In the genomic region with DNA sequence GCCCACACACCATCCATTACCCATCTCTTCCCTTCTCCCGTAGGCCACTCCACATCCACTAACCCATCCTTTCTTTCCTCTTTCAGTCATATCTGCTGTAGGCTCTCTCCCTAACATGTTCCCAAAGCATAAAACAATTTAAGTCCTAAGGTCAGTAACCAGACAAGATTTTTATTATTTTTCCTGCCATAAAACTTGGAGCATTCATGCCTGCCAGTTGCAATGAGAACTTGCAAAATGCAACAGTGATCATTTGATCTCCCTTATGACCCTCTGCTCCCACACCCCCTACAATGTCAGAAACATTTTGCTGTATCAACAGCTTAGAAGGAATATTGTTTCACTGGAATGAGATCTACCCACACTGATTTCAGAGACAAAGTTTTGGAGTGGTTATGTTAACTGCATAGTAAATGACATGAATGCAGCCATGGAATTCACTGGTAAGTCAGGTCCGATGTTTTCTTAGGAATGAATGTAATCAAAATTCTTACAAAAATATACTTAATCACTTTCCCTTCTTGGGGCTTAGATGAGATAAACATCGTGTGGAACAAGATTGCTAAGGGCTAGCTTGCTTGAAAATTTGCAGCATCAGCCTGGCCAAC, we compare ENCODE assay signal across 19 cellular contexts. TPM values are rescaled to one million over a fixed set of nuclear protein-coding genes. Genes with fewer than 3 reads are reported as not detected.
"Had no signal": no experiment of that assay in that cellular context is flagged by ENCODE, and none has a peak within 500 bp of the region (broad histone marks: within the 10 kb centered on the region; RNA-seq: fewer than 3 reads in every experiment).

No MANE protein-coding gene starts in this region.

- H3K9me3 ChIP-seq: sigmoid colon, thyroid gland had no signal

- DNase-seq: activated B cell treated with CpG ODN at 0.5 μM for 24 hours; activated CD4-positive, alpha-beta T cell treated with anti-CD3 and anti-CD28 coated beads, Interleukin-2, amount 10 ng/mL, durations not matched to agents 24 days and 14 days; activated CD8-positive, alpha-beta memory T cell treated with anti-CD3 and anti-CD28 coated beads for 24 hours; activated naive CD4-positive, alpha-beta T cell; activated naive CD8-positive, alpha-beta T cell treated with anti-CD3 and anti-CD28 coated beads, Interleukin-2, amount 50 U/mL, for 24 hours; foreskin fibroblast; glutamatergic neuron; hypothalamus; kidney glomerular epithelial cell; mesendoderm; sigmoid colon; stimulated activated CD4-positive, alpha-beta T cell treated with anti-CD3 and anti-CD28 coated beads, Interleukin-2, amount 100 ng/mL, for 48 hours; stimulated activated naive B cell treated with anti-CD40 and anti-IgM and Interleukin-4, amounts not matched to agents 10 μg/mL and 1 μg/mL and 100 μg/mL, for 72 hours; SW 1271; thyroid gland had no signal

- H3K4me3 ChIP-seq: sigmoid colon, thyroid gland had no signal

- ATAC-seq: activated naive CD8-positive, alpha-beta T cell treated with anti-CD3 and anti-CD28 coated beads, Interleukin-2, amount 50 U/mL, for 24 hours; esophagus mucosa; stimulated activated naive B cell treated with anti-CD40 and anti-IgM and Interleukin-4, amounts not matched to agents 10 μg/mL and 1 μg/mL and 100 μg/mL, for 72 hours had no signal

- H3K36me3 ChIP-seq: sigmoid colon, thyroid gland had no signal

- H3K27me3 ChIP-seq: thyroid gland had no signal

- H3K27ac ChIP-seq: sigmoid colon, thyroid gland had no signal

RNA-seq across cellular contexts. Expression of a gene that starts 5.8 kb away (rescaled TPM):
- total RNA-seq: activated B cell treated with CpG ODN at 0.5 μM for 24 hours; activated CD4-positive, alpha-beta T cell treated with anti-CD3 and anti-CD28 coated beads, Interleukin-2, amount 10 ng/mL, durations not matched to agents 24 days and 14 days; chondrocyte; T-helper 2 cell treated with Interferon-gamma antibody and Interleukin-4, amounts not matched to agents 100 ng/mL and 5 ng/mL, for 36 hours had no signal
- polyA plus RNA-seq: neural cell had no signal
